6 cellular contexts compared by ENCODE assay signal in the genomic region with DNA sequence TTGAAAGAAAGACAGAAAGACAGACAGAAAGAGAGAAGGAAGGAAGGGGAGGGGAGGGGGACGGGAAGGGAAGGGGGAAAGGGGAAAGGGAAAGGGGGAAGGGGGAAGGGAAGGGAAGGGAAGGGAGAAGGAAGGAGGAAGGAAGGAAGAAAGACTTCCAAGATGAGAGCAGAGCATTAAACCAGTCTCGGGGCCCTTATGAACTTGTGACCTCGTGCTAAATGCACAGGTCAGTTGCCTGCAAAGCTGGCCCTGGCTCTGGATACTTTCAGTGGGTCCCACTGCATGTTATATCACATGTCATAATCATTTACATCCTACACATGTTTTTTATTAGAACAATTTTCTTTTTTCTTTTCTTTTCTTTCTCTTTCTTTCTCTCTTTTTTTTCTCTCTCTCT.
"Had no signal": no experiment of that assay in that cellular context is flagged by ENCODE, and none has a peak within 500 bp of the region (broad histone marks: within the 10 kb centered on the region; RNA-seq: fewer than 3 reads in every experiment).

No MANE protein-coding gene starts in this region.

- H3K4me3 ChIP-seq: GM23338 had no signal

- DNase-seq: H9, HCEC 1CT had no signal

- ATAC-seq: GM23338 had no signal

- H3K4me2 ChIP-seq: GM23338 had no signal

- FAIRE-seq: H1, H54, HTR-8/SVneo had no signal

- H2AFZ ChIP-seq: GM23338 had no signal
